Comparison of ENCODE assay signal across 23 cellular contexts in the genomic region with DNA sequence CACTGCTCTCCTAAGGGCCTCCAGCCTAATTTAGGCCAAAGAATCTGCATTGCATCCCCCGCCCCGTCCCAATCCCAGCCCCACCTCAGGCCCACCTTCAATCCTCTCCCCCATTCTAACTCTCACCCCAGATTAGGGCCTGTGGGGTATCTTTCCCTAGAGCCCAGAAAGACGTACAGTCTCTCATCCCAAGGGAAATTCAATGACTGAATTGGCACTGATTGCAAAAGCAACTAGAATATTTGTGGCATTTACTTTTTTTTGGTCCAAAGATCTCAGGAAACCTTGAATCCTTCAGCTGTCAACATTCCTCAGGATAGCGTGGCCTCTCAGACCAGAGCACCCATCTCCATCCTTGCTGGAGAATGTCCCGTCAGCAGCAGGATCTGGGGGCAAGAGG. TPM values are rescaled to one million over a fixed set of nuclear protein-coding genes. Genes with fewer than 3 reads are reported as not detected.
"Had no signal": no experiment of that assay in that cellular context is flagged by ENCODE, and none has a peak within 500 bp of the region (broad histone marks: within the 10 kb centered on the region; RNA-seq: fewer than 3 reads in every experiment).

No MANE protein-coding gene starts in this region.

- DNase-seq: IMR-90, Karpas-422, KG1, MG63, NCI-H1092, NCI-H1105 treated with DMSO at 0.1 percent for 48 hours, NCI-H1417 treated with DMSO at 0.1 percent for 48 hours, NCI-H146, NCI-H1694 treated with DMSO at 0.1 percent for 48 hours, NCI-H1930, NCI-H2081, NCI-H2107, NCI-H2227 treated with DMSO at 0.1 percent for 48 hours, NCI-H524, NCI-H526 treated with DMSO at 0.1 percent for 48 hours, NCI-H748 treated with DMSO at 0.1 percent for 48 hours, RPMI8226, SHP77, SK-N-SH had no signal

- H3K27me3 ChIP-seq: MG63 had no signal

- H3K9ac ChIP-seq: SK-N-SH had no signal

- H3K4me2 ChIP-seq: SK-N-SH had no signal

- H3K4me3 ChIP-seq: MG63 had no signal

- H3K9me3 ChIP-seq: SK-N-SH had no signal

RNA-seq across cellular contexts. Expression of gene FOXE1, which starts 38.7 kb away (rescaled TPM):
- total RNA-seq: HepG2, HT1080 had no signal
- polyA plus RNA-seq: HepG2 had no signal

RNA-seq across cellular contexts. Expression of gene HEMGN, which starts 46.2 kb away (rescaled TPM):
- total RNA-seq: HepG2, HT1080, IMR-90, NCI-H460, SK-MEL-5 had no signal
- polyA plus RNA-seq: HepG2, IMR-90, SK-N-SH had no signal
